In genomic region chr12:84842406-84843013, GRCh38 we compare ENCODE assay signal across 9 cellular contexts.
DNase-seq lines count a peak whose midpoint lies in the region; ATAC-seq and TF ChIP-seq lines count a peak whose summit lies in the region.
"Had no signal": no experiment of that assay in that cellular context is flagged by ENCODE, and none has a peak within 500 bp of the region (broad histone marks: within the 10 kb centered on the region; RNA-seq: fewer than 3 reads in every experiment).

No MANE protein-coding gene starts in this region.

- no peak overlapping the region for H3K4me3 Mint-ChIP-seq in effector memory CD8-positive, alpha-beta T cell

- H3K36me3 ChIP-seq in BE2C = no peaks in the 10 kb centered on the region
- no peaks in the 10 kb centered on the region for H3K36me3 ChIP-seq in body of pancreas (replicated peaks in 1 of 2; ENCODE audit: insufficient read depth in 1 of 2, low read depth in 2 of 2)
- H3K36me3 ChIP-seq in right lobe of liver = no peaks in the 10 kb centered on the region
- H3K36me3 ChIP-seq: neutrophil had no signal

- no peaks in the 10 kb centered on the region for H3K4me1 ChIP-seq in BE2C
- H3K4me1 ChIP-seq in body of pancreas = no peaks in the 10 kb centered on the region
- H3K4me1 ChIP-seq in right lobe of liver = no peaks in the 10 kb centered on the region

- H3K9me3 Mint-ChIP-seq in effector memory CD8-positive, alpha-beta T cell = no peaks in the 10 kb centered on the region

- H3K27ac ChIP-seq in body of pancreas (no peak overlapping the region), right lobe of liver (no peak overlapping the region)
- H3K27ac ChIP-seq: neutrophil had no signal

- 77 to 96% methylated on average over 2 of the region's 2 CpGs for WGBS in body of pancreas, 2 donors
- WGBS in right lobe of liver (ENCODE audit: insufficient coverage, low coverage, low lambda C conversion rate, missing lambda C conversion rate) = 79% methylated on average over 2 of the region's 2 CpGs

- H3K9me3 ChIP-seq in BE2C (no peaks in the 10 kb centered on the region), body of pancreas (no peaks in the 10 kb centered on the region), right lobe of liver (no peaks in the 10 kb centered on the region)
- H3K9me3 ChIP-seq: neutrophil had no signal

- no peaks in the 10 kb centered on the region for H3K27me3 Mint-ChIP-seq in effector memory CD8-positive, alpha-beta T cell

- no peak for TF ChIP-seq POLR2A in body of pancreas (IDR thresholded peaks at IDR 0.05)
- TF ChIP-seq POLR2A in right lobe of liver (IDR thresholded peaks at IDR 0.05) = no peak

- TF ChIP-seq CTCF in BE2C (IDR thresholded peaks at IDR 0.05; ENCODE audit: low read depth, low read length) = peak; percentile 81
- TF ChIP-seq CTCF in body of pancreas (IDR thresholded peaks at IDR 0.05) = peak in 6 of 7 experiments; percentile 29 to 49 (median 44)
- peak; percentile 26 to 71 (median 60) for TF ChIP-seq CTCF in right lobe of liver (IDR thresholded peaks at IDR 0.05)

- intact Hi-C loops in body of pancreas (cut with DNase I) (no loop called here), right lobe of liver (cut with DNase I) (no loop called here)

- peak; percentile 43 for DNase-seq in BE2C
- DNase-seq in NCI-H345 (lab: John Stamatoyannopoulos, UW) = peak; percentile 53
- DNase-seq in body of pancreas = no peak
- DNase-seq in right lobe of liver = no peak
- no peak for DNase-seq in effector memory CD8-positive, alpha-beta T cell

- H3K27ac Mint-ChIP-seq in effector memory CD8-positive, alpha-beta T cell = no peak overlapping the region

- no peaks in the 10 kb centered on the region for H3K4me1 Mint-ChIP-seq in effector memory CD8-positive, alpha-beta T cell (ENCODE audit: low read depth in 2 of 2)

- H3K4me3 ChIP-seq in BE2C (ENCODE audit: low read depth, low read length) (no peak overlapping the region), body of pancreas (no peak overlapping the region), right lobe of liver (no peak overlapping the region)

- no peaks in the 10 kb centered on the region for H3K27me3 ChIP-seq in BE2C
- H3K27me3 ChIP-seq in body of pancreas = no peaks in the 10 kb centered on the region
- H3K27me3 ChIP-seq in right lobe of liver = no peaks in the 10 kb centered on the region
- H3K27me3 ChIP-seq: neutrophil had no signal

- ATAC-seq in GM18868 (IDR thresholded peaks at IDR 0.05; ENCODE audit: unreplicated experiment) = peak; percentile 83
- ATAC-seq in HG03103 (IDR thresholded peaks at IDR 0.05; ENCODE audit: low read depth, unreplicated experiment) = peak; percentile 73
- ATAC-seq in body of pancreas = no peak
- peak in 3 of 4 donors; percentile 47 to 52 (median 50) for ATAC-seq in right lobe of liver
- no peak for ATAC-seq in effector memory CD8-positive, alpha-beta T cell (replicated peaks)
- ATAC-seq in HG03521 (IDR thresholded peaks at IDR 0.05; ENCODE audit: unreplicated experiment) = no peak

- H3K36me3 Mint-ChIP-seq in effector memory CD8-positive, alpha-beta T cell (ENCODE audit: insufficient read depth) = no peaks in the 10 kb centered on the region

Comparison
In these comparisons a context has a peak if more than half of its experiments do, and no peak if none do; other contexts are left out.
1. DNase-seq: peak in BE2C (single experiment) and NCI-H345 (single experiment); none in body of pancreas (0 of 4), right lobe of liver (0 of 3) and effector memory CD8-positive, alpha-beta T cell (0 of 3).
2. ATAC-seq: peak in GM18868 (single experiment), HG03103 (single experiment) and right lobe of liver (3 of 4); none in body of pancreas (single experiment), effector memory CD8-positive, alpha-beta T cell (single experiment) and HG03521 (single experiment).
3. Peak in every context shown above with its lines, with median percentiles within 50 percentile points of each other: CTCF ChIP-seq.